In the genomic region with DNA sequence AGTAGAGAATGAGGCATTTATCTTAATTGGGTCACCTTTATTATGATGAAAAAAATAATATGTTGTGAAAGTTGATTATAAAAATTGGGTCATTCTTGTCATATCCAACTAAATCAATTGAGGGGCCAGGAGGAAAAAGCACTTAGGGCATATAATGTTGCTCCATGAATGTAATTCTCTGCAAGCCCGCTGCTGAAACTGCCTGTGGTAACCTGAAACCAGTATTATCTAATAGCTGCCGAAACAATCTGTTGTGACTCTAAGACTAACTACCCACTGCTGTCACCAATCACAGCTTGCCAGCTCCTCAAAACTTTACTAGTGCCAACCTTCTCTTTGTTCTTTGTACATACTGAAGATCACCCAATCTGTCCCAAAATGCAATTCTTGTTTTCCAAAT, we compare ENCODE assay signal across 1 cellular context.
TF ChIP-seq lines count a peak whose summit lies in the region.

No MANE protein-coding gene starts in this region.

TF ChIP-seq in SK-N-SH, 30 proteins besides CTCF, POLR2A, EP300 and RAD21 (continued from another document):
- TF ChIP-seq, protein P1, sequence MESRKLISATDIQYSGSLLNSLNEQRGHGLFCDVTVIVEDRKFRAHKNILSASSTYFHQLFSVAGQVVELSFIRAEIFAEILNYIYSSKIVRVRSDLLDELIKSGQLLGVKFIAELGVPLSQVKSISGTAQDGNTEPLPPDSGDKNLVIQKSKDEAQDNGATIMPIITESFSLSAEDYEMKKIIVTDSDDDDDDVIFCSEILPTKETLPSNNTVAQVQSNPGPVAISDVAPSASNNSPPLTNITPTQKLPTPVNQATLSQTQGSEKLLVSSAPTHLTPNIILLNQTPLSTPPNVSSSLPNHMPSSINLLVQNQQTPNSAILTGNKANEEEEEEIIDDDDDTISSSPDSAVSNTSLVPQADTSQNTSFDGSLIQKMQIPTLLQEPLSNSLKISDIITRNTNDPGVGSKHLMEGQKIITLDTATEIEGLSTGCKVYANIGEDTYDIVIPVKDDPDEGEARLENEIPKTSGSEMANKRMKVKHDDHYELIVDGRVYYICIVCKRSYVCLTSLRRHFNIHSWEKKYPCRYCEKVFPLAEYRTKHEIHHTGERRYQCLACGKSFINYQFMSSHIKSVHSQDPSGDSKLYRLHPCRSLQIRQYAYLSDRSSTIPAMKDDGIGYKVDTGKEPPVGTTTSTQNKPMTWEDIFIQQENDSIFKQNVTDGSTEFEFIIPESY (IDR thresholded peaks at IDR 0.05; ENCODE audit: borderline replicate concordance, low read depth), result no peak
- peak; percentile 31; the same call in 1 of the 2 replicates for TF ChIP-seq TCF12 (IDR thresholded peaks at IDR 0.05)
- TF ChIP-seq, protein P2, sequence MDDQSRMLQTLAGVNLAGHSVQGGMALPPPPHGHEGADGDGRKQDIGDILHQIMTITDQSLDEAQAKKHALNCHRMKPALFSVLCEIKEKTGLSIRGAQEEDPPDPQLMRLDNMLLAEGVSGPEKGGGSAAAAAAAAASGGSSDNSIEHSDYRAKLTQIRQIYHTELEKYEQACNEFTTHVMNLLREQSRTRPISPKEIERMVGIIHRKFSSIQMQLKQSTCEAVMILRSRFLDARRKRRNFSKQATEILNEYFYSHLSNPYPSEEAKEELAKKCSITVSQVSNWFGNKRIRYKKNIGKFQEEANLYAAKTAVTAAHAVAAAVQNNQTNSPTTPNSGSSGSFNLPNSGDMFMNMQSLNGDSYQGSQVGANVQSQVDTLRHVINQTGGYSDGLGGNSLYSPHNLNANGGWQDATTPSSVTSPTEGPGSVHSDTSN (IDR thresholded peaks at IDR 0.05), result peak; percentile 61
- no peak for TF ChIP-seq ELF1 (IDR thresholded peaks at IDR 0.05)
